17 cellular contexts compared by ENCODE assay signal in genomic region chr12:102876883-102877282, GRCh38. TPM values are rescaled to one million over a fixed set of nuclear protein-coding genes. Genes with fewer than 3 reads are reported as not detected.
DNase-seq lines count a peak whose midpoint lies in the region; ATAC-seq and TF ChIP-seq lines count a peak whose summit lies in the region.
"Had no signal": no experiment of that assay in that cellular context is flagged by ENCODE, and none has a peak within 500 bp of the region (broad histone marks: within the 10 kb centered on the region; RNA-seq: fewer than 3 reads in every experiment).

No MANE protein-coding gene starts in this region.

- TF ChIP-seq CTCF in C4-2B (conservative IDR thresholded peaks at IDR 0.05): peak; percentile 21; the same call in 1 of the 2 replicates
- peak; percentile 33; the same call in 1 of the 3 replicates for TF ChIP-seq CTCF in GM12872 (IDR thresholded peaks at IDR 0.05; ENCODE audit: insufficient read depth, low read depth, low read length)
- TF ChIP-seq CTCF in chondrocyte (IDR thresholded peaks at IDR 0.05): peak; percentile 32
- TF ChIP-seq CTCF in HFFc6 (IDR thresholded peaks at IDR 0.05): no peak

- H3K27ac ChIP-seq in C4-2B: no peak overlapping the region
- H3K27ac ChIP-seq: BLaER1 treated with 17β-estradiol and CSF1 and Interleukin-3, amounts not matched to agents 10 nM and 100 nM; colonic mucosa had no signal

- H3K27me3 Mint-ChIP-seq in chondrocyte (ENCODE audit: low read depth) (peaks cover 4% of the 10 kb centered on the region), HFFc6 (ENCODE audit: insufficient read depth) (no peaks in the 10 kb centered on the region; the same call in 1 of the 2 replicates)

- peaks cover 13% of the 10 kb centered on the region for H3K4me1 Mint-ChIP-seq in chondrocyte (ENCODE audit: low read depth)
- H3K4me1 Mint-ChIP-seq in HFFc6 (ENCODE audit: low read depth): peaks cover 6% of the 10 kb centered on the region; the same call in 1 of the 2 replicates
- H3K4me1 Mint-ChIP-seq: nephron had no signal

- H3K27ac Mint-ChIP-seq in chondrocyte (ENCODE audit: unreplicated experiment): no peak overlapping the region
- no peak overlapping the region for H3K27ac Mint-ChIP-seq in HFFc6
- H3K27ac Mint-ChIP-seq: activated T-cell treated with anti-CD3 and anti-CD28 coated beads, Interleukin-2, amount 50 U/mL, for 72 hours; nephron; stimulated activated naive CD8-positive, alpha-beta T cell treated with anti-CD3 and anti-CD28 coated beads, Interleukin-15, Interleukin-2, amounts not matched to agents 100 ng/mL and 50 ng/mL, for 24 hours had no signal

- DNase-seq in NCI-H345 (lab: John Stamatoyannopoulos, UW) (peak; percentile 73), chondrocyte (ENCODE audit: low spot score) (no peak), foreskin melanocyte (no peak), HFFc6 (no peak)
- DNase-seq: activated CD4-positive, CD25-positive, alpha-beta regulatory T cell treated with anti-CD3 and anti-CD28 coated beads, Interleukin-2, amount 50 U/mL, for 72 hours; activated T-cell treated with anti-CD3 and anti-CD28 coated beads, Interleukin-2, amount 50 U/mL, for 72 hours; colonic mucosa; GDM1; MG63 had no signal

- H3K9me3 Mint-ChIP-seq in chondrocyte (ENCODE audit: low read depth) (peaks cover 2% of the 10 kb centered on the region), HFFc6 (no peaks in the 10 kb centered on the region; the same call in 1 of the 2 replicates)
- H3K9me3 Mint-ChIP-seq: activated T-cell treated with anti-CD3 and anti-CD28 coated beads, Interleukin-2, amount 50 U/mL, for 72 hours; nephron; stimulated activated naive CD8-positive, alpha-beta T cell treated with anti-CD3 and anti-CD28 coated beads, Interleukin-15, Interleukin-2, amounts not matched to agents 100 ng/mL and 50 ng/mL, for 24 hours had no signal

- H3K36me3 Mint-ChIP-seq in chondrocyte (ENCODE audit: low read depth): no peaks in the 10 kb centered on the region
- H3K36me3 Mint-ChIP-seq in HFFc6 (ENCODE audit: low read depth): no peaks in the 10 kb centered on the region

- ATAC-seq in GM21528 (IDR thresholded peaks at IDR 0.05; ENCODE audit: low FRiP score, unreplicated experiment) (no peak), HG03196 (IDR thresholded peaks at IDR 0.05; ENCODE audit: unreplicated experiment) (no peak)
- ATAC-seq: activated T-cell treated with anti-CD3 and anti-CD28 coated beads, Interleukin-2, amount 50 U/mL, for 72 hours had no signal

- H3K4me3 Mint-ChIP-seq in chondrocyte (ENCODE audit: unreplicated experiment) (no peak overlapping the region), HFFc6 (no peak overlapping the region)
- H3K4me3 Mint-ChIP-seq: activated T-cell treated with anti-CD3 and anti-CD28 coated beads, Interleukin-2, amount 50 U/mL, for 72 hours; nephron; stimulated activated naive CD8-positive, alpha-beta T cell treated with anti-CD3 and anti-CD28 coated beads, Interleukin-15, Interleukin-2, amounts not matched to agents 100 ng/mL and 50 ng/mL, for 24 hours had no signal

RNA-seq across cellular contexts. Expression of gene PAH, which starts 40.2 kb away (rescaled TPM):
- not detected in 3 replicates for total RNA-seq in chondrocyte
- not detected for total RNA-seq in HFFc6 (2021; fragmentation: NEBNext Ultra II Directional; extraction: Animal tissue kit (Norgen Biotek cat#: 25700))
- total RNA-seq: lower leg skin had no signal
